ENCODE assay signal across 7 cellular contexts in the genomic region with DNA sequence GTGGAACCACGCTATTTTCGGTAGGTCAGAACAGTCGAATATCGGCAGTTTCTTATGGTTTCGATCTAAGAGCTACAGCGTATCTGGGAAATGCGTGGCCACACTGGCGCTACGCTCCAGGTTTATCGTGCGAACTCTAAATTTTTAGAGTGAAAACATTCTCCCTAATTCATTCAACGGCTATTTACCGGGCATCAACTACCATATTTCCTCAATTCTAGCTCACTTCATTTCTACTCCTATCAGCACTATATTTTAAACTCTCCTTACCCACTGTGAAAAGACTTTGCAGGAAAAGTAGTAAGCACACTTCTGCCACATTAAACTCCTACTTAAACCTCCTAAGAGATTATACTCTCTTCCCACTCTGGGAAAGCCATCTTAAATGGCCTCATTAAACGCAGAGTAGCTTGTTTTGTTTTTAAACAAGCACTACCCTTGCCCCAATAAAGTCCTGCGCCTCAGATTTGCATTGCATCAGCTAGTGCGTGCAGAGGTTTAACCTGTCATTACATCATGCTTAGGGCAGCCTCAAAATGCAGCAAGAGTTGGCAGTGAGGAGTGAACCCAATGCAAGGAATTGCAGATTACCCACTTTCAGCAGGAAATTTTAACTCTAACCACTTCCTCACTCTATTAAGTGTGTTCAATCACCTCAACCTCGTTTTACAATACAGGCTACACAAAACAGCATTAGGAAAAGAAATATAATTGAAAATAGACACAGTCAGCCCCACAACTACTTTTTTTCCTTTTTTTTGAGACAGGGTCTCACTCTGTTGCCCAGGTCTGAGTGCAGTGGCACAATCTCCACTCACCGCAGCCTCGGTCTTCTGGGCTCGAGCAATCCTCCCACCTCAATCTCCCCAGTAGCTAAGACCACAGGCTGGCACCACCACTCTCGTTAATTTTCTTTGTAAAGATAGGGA. TPM values are rescaled to one million over a fixed set of nuclear protein-coding genes. Genes with fewer than 3 reads are reported as not detected.
DNase-seq lines count a peak whose midpoint lies in the region; ATAC-seq and TF ChIP-seq lines count a peak whose summit lies in the region.

No MANE protein-coding gene starts in this region.

- peak overlapping the region; percentile 81 for H3K4me3 ChIP-seq in GM12865 (ENCODE audit: low read depth, low read length)
- H3K4me3 ChIP-seq in mammary epithelial cell (replicated peaks in 1 of 3; ENCODE audit: insufficient read depth in 1 of 3, low read depth in 2 of 3, low read length in 3 of 3): peak overlapping the region; percentile 50 to 62 (median 61)

- CTCF ChIA-PET in mammary epithelial cell (lab: Charles Lee; ENCODE audit: low non-redundant PET): interaction anchor here (0.5 to 1.2 kb wide), 2 partner anchors 160 to 217 kb away, joined by 3 to 4 read pairs; no protein-coding TSS in a partner anchor

- peaks cover 38% of the 10 kb centered on the region for H3K4me1 ChIP-seq in mammary epithelial cell (ENCODE audit: insufficient read depth, low read length)

- DNase-seq in GM12865 (ENCODE audit: low read depth): peak; percentile 81
- peak; percentile 18 for DNase-seq in T follicular helper cell (ENCODE audit: low read depth)
- peak; percentile 85 for DNase-seq in mammary epithelial cell
- DNase-seq in kidney glomerular epithelial cell (lab: John Stamatoyannopoulos, UW): peak; percentile 49
- DNase-seq in stimulated activated CD4-positive, alpha-beta T cell treated with anti-CD3 and anti-CD28 coated beads, Interleukin-4, amount 100 ng/mL, for 24 hours: peak; percentile 62

- TSS peak; percentile 94 for BruUV-seq in mammary epithelial cell (replicated peaks; lab: Mats Ljungman, UMichigan)

- peaks cover 4% of the 10 kb centered on the region for H3K36me3 ChIP-seq in mammary epithelial cell (ENCODE audit: insufficient read depth, low read length)

- peak overlapping the region; percentile 91 to 97 (median 96) for H3K4me3 Mint-ChIP-seq in IgD-negative memory B cell

- H3K9me3 ChIP-seq in mammary epithelial cell (replicated peaks; ENCODE audit: insufficient read depth, low read length): no peaks in the 10 kb centered on the region

- dilution Hi-C loops in mammary epithelial cell (cut with HindIII; ENCODE audit: low sequenced_read_pairs): loop anchor here (25.0 kb wide), 1 partner anchor 246 kb away; a partner anchor contains a TSS

- TF ChIP-seq CTCF in GM12865 (IDR thresholded peaks at IDR 0.05; ENCODE audit: insufficient read depth, low read depth, low read length, missing control alignments): no peak
- peak in 1 of 2 donors; percentile 3 for TF ChIP-seq CTCF in mammary epithelial cell (conservative IDR thresholded peaks at IDR 0.05 in 1 of 2, IDR thresholded peaks at IDR 0.05 in 1 of 2; ENCODE audit: extremely low read depth in 1 of 2, insufficient read depth in 1 of 2, low read depth in 1 of 2, low read length in 2 of 2)

- peak overlapping the region; percentile 86 to 99 (median 92) for H3K27ac Mint-ChIP-seq in IgD-negative memory B cell

- H3K9me3 Mint-ChIP-seq in IgD-negative memory B cell: no peaks in the 10 kb centered on the region

- H3K36me3 Mint-ChIP-seq in IgD-negative memory B cell: no peaks in the 10 kb centered on the region

- H4K20me1 ChIP-seq in mammary epithelial cell (ENCODE audit: insufficient read depth, low read length): no peaks in the 10 kb centered on the region

- no peaks in the 10 kb centered on the region for H3K27me3 Mint-ChIP-seq in IgD-negative memory B cell

- 18% methylated on average over 19 of the region's 21 CpGs for WGBS in mammary epithelial cell (ENCODE audit: low coverage, missing lambda C conversion rate)

- H3K4me1 Mint-ChIP-seq in IgD-negative memory B cell: peaks cover 31 to 41% (median 41%) of the 10 kb centered on the region in 3 donors

- peak overlapping the region; percentile 99 for H3K27ac ChIP-seq in mammary epithelial cell (ENCODE audit: insufficient read depth, low read depth, low read length)

- H3K9ac ChIP-seq in mammary epithelial cell (ENCODE audit: insufficient read depth, low read length): peak overlapping the region; percentile 99

- H2AFZ ChIP-seq in mammary epithelial cell (ENCODE audit: low read depth, low read length): peak overlapping the region; percentile 57

- peak overlapping the region; percentile 94 for H3K4me2 ChIP-seq in mammary epithelial cell (ENCODE audit: insufficient read depth, low read depth, low read length)

- in situ Hi-C loops in mammary epithelial cell (cut with MboI; ENCODE audit: low sequenced_read_pairs in 2 of 2): no loop called here

- ATAC-seq in GM21786 (IDR thresholded peaks at IDR 0.05; ENCODE audit: unreplicated experiment): peak; percentile 54

- intact Hi-C loops in mammary epithelial cell (cut with micrococcal nuclease): loop anchor here (1.0 to 5.0 kb wide), 4 partner anchors 19 to 176 kb away; a partner anchor contains a TSS

- H3K27me3 ChIP-seq in mammary epithelial cell (ENCODE audit: insufficient read depth, low read length): no peaks in the 10 kb centered on the region

- H3K79me2 ChIP-seq in mammary epithelial cell (ENCODE audit: insufficient read depth, low read length): peaks cover 96% of the 10 kb centered on the region

RNA-seq across cellular contexts. Expression of a gene that starts 18.8 kb away (rescaled TPM):
- 24.3 TPM for polyA plus RNA-seq in IgD-negative memory B cell
- total RNA-seq in mammary epithelial cell: 10 to 100 TPM; 22.3 to 46.0 TPM
- 10.9 TPM for polyA plus RNA-seq in mammary epithelial cell
- 21.2 TPM for polyA minus RNA-seq in mammary epithelial cell

Comparison
In these comparisons a context has a peak if more than half of its experiments do, and no peak if none do; other contexts are left out.
1. Peak in every context shown above with its lines: DNase-seq, ATAC-seq, H3K4me3 ChIP-seq and H3K27ac ChIP-seq.
2. DNase-seq: peak in every context shown above with its lines; median percentile 85 in mammary epithelial cell; 81 in GM12865; 62 in stimulated activated CD4-positive, alpha-beta T cell treated with anti-CD3 and anti-CD28 coated beads, Interleukin-4, amount 100 ng/mL, for 24 hours; 49 in kidney glomerular epithelial cell; 18 in T follicular helper cell.